In the genomic region with DNA sequence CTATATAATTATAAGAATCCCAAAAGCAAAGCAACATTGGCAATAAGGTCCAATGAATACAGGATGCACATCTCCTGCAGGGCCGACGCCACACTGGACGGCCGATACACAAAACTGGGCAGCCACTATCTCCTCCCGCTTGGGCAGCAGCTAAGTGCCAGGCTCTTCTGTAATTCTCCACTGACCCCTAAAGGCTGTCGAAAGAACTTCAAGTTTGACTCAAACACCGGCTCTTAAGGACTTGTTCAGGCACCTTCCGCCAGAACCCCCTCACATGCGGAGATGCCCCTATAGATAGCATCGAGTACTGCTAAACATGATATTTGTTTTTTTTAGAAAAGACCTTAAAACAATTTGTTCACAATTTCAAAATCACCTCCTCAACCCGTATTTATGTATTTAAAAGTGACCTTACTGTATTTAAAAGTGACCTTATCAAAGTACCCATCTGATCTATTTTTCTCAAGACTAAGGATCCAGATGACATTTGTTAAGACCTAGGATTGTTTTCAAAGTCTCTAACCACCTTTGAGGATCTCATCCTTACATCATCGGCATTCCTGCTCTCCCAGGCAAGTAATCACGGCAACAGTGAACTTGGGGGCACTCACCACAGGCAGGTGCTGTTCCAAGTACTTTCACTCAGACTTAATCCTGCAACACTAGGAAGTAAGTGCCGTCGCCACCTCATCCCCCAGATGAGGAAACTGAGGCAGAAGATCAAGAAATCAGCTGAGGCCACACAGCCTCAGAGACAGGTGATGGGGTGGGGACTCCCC, we compare ENCODE assay signal across 9 cellular contexts.
DNase-seq lines count a peak whose midpoint lies in the region; ATAC-seq, FAIRE-seq and TF ChIP-seq lines count a peak whose summit lies in the region.
"Had no signal": no experiment of that assay in that cellular context is flagged by ENCODE, and none has a peak within 500 bp of the region (broad histone marks: within the 10 kb centered on the region; RNA-seq: fewer than 3 reads in every experiment).

No MANE protein-coding gene starts in this region.

- CTCF ChIA-PET in AG04450 (lab: Charles Lee) (interaction anchor here (0.6 to 2.4 kb wide), 3 partner anchors 9 to 545 kb away, joined by 3 to 12 read pairs (median 3); no protein-coding TSS in a partner anchor), K562 (lab: Yijun Ruan, JAX; ENCODE audit: low intra/inter-chr PET ratio) (no interaction called here)

- no peaks in the 10 kb centered on the region for H3K27me3 Mint-ChIP-seq in type B pancreatic cell

- peak overlapping the region; percentile 7 for H3K27ac Mint-ChIP-seq in type B pancreatic cell

- in situ Hi-C loops in K562 (cut with MboI), result no loop called here

- no peak overlapping the region for H3K4me2 ChIP-seq in K562 (ENCODE audit: insufficient read depth, low read length)

- 70% methylated on average over 7 of the region's 15 CpGs for WGBS in K562 (ENCODE audit: insufficient coverage, low coverage, missing lambda C conversion rate)

- H3K9me1 ChIP-seq in K562 (ENCODE audit: control insufficient read depth, insufficient read depth, low read length), result no peaks in the 10 kb centered on the region

- no peak overlapping the region for H3K9ac ChIP-seq in K562 (ENCODE audit: insufficient read depth in 1 of 2, low read depth in 2 of 2, low read length in 2 of 2)
- no peak overlapping the region for H3K9ac ChIP-seq in kidney (ENCODE audit: low read length in 2 of 2)

- peaks cover 10% of the 10 kb centered on the region for H3K4me1 Mint-ChIP-seq in type B pancreatic cell (ENCODE audit: unreplicated experiment)

- no peak overlapping the region for H3K4me3 Mint-ChIP-seq in type B pancreatic cell

- TF ChIP-seq CTCF in AG04450 (IDR thresholded peaks at IDR 0.05; ENCODE audit: low read depth, low read length) (peak; percentile 60), K562 (IDR thresholded peaks at IDR 0.05 in 2 of 3, conservative IDR thresholded peaks at IDR 0.05 in 1 of 3; ENCODE audit: insufficient read depth in 2 of 3, low read depth in 1 of 3, low read length in 3 of 3) (peak; percentile 20 to 45 (median 30); a peak in 5 of 6 replicates), kidney (IDR thresholded peaks at IDR 0.05; ENCODE audit: borderline replicate concordance, extremely low read depth, insufficient read depth) (peak; percentile 37), type B pancreatic cell (conservative IDR thresholded peaks at IDR 0.05) (peak; percentile 77)

- no peak for TF ChIP-seq POLR2A in K562 (conservative IDR thresholded peaks at IDR 0.05)

- DNase-seq in AG04450 (ENCODE audit: low read depth, low spot score), result peak; percentile 23
- DNase-seq in GM18507 (ENCODE audit: extremely low spot score, insufficient read length, low read depth), result peak; percentile 20
- peak; percentile 84 for DNase-seq in NCI-H2227 (lab: John Stamatoyannopoulos, UW; ENCODE audit: unreplicated experiment)
- DNase-seq in K562 (ENCODE audit: extremely low read depth in 1 of 4, low spot score in 3 of 4), result peak; percentile 11 to 29 (median 24)
- DNase-seq in kidney, result no peak
- DNase-seq in type B pancreatic cell (ENCODE audit: extremely low spot score, unreplicated experiment), result no peak
- DNase-seq in stimulated activated CD4-positive, alpha-beta T cell treated with anti-CD3 and anti-CD28 coated beads, Interleukin-4, amount 100 ng/mL, for 24 hours, result no peak
- DNase-seq: gastrocnemius medialis had no signal

- H3K4me3 ChIP-seq in AG04450 (ENCODE audit: low read depth, low read length) (no peak overlapping the region), K562 (no peak overlapping the region), kidney (ENCODE audit: low read length in 2 of 2) (no peak overlapping the region)
- H3K4me3 ChIP-seq: gastrocnemius medialis had no signal

- ATAC-seq in K562 (peak; percentile 80), HG02840 (IDR thresholded peaks at IDR 0.05; ENCODE audit: low FRiP score, unreplicated experiment) (no peak)

- intact Hi-C loops in K562 (cut with micrococcal nuclease), result no loop called here
- intact Hi-C loops in kidney (cut with DNase I), result no loop called here

- H3K9me3 ChIP-seq in AG04450 (ENCODE audit: control insufficient read depth, insufficient read depth, low read length), result no peaks in the 10 kb centered on the region
- no peaks in the 10 kb centered on the region for H3K9me3 ChIP-seq in K562 (replicated peaks; ENCODE audit: control insufficient read depth, insufficient read depth, low read depth, low read length)
- H3K9me3 ChIP-seq in kidney (ENCODE audit: control insufficient read depth in 1 of 2, low read length in 2 of 2), result no peaks in the 10 kb centered on the region
- H3K9me3 ChIP-seq: gastrocnemius medialis had no signal

- H3K36me3 ChIP-seq in K562 (ENCODE audit: control insufficient read depth, insufficient read depth, low read length) (peaks cover 59% of the 10 kb centered on the region), kidney (ENCODE audit: control insufficient read depth in 1 of 2, insufficient read depth in 2 of 2, low read length in 2 of 2) (peaks cover 13 to 33% of the 10 kb centered on the region in 2 donors)

- H3K27me3 ChIP-seq in AG04450 (ENCODE audit: control insufficient read depth, insufficient read depth, low read length) (no peaks in the 10 kb centered on the region), K562 (ENCODE audit: control insufficient read depth in 2 of 2, insufficient read depth in 2 of 2, low read length in 2 of 2) (no peaks in the 10 kb centered on the region)
- H3K27me3 ChIP-seq: gastrocnemius medialis had no signal

- TF ChIP-seq EP300 in K562 (IDR thresholded peaks at IDR 0.05; ENCODE audit: low read length), result no peak

- FAIRE-seq in GM18507 (lab: Jason Lieb, UNC), result peak; percentile 38
- FAIRE-seq in K562 (lab: Jason Lieb, UNC), result no peak
- no peak for FAIRE-seq in kidney (lab: Jason Lieb, UNC)

- no peaks in the 10 kb centered on the region for H3K4me1 ChIP-seq in K562 (replicated peaks in 1 of 2; ENCODE audit: control insufficient read depth in 2 of 2, insufficient read depth in 2 of 2, low read length in 2 of 2)
- no peaks in the 10 kb centered on the region for H3K4me1 ChIP-seq in kidney (ENCODE audit: control insufficient read depth in 1 of 2, insufficient read depth in 1 of 2, low read depth in 1 of 2, low read length in 2 of 2)
- H3K4me1 ChIP-seq: gastrocnemius medialis had no signal

- H2AFZ ChIP-seq in K562 (ENCODE audit: low read depth, low read length), result no peak overlapping the region

- no peaks in the 10 kb centered on the region for H4K20me1 ChIP-seq in K562 (replicated peaks; ENCODE audit: control insufficient read depth, insufficient read depth, low read length)

- H3K36me3 Mint-ChIP-seq in type B pancreatic cell, result peaks cover 14% of the 10 kb centered on the region

- H3K79me2 ChIP-seq in K562 (ENCODE audit: control insufficient read depth, insufficient read depth, low read length), result no peaks in the 10 kb centered on the region

- POLR2A ChIA-PET in AG04450 (lab: Yijun Ruan, JAX) (no interaction called here), K562 (lab: Yijun Ruan, JAX) (no interaction called here)

- BruUV-seq in K562 (replicated peaks; lab: Mats Ljungman, UMichigan), result no TSS peak

- no peaks in the 10 kb centered on the region for H3K9me3 Mint-ChIP-seq in type B pancreatic cell

- 0 out of 4 replicates have a peak, but pooled peaks of 1 of the 2 experiments have one; percentile 5 for TF ChIP-seq RAD21 in K562 (CRISPR knock-in tag; conservative IDR thresholded peaks at IDR 0.05 in 1 of 2, IDR thresholded peaks at IDR 0.05 in 1 of 2)

- no peak overlapping the region for H3K27ac ChIP-seq in AG04450 (ENCODE audit: low read depth, low read length)
- no peak overlapping the region for H3K27ac ChIP-seq in K562 (ENCODE audit: extremely low read depth, low read depth, low read length)
- H3K27ac ChIP-seq in kidney (ENCODE audit: low read depth in 2 of 2, low read length in 2 of 2), result no peak overlapping the region
- H3K27ac ChIP-seq: gastrocnemius medialis had no signal

TF ChIP-seq in K562, 482 proteins besides CTCF, POLR2A, EP300 and RAD21:
- TF ChIP-seq MYC (IDR thresholded peaks at IDR 0.05; ENCODE audit: low read depth, low read length), result no peak
- no peak for TF ChIP-seq MYC (CRISPR knock-in tag; IDR thresholded peaks at IDR 0.05; ENCODE audit: borderline replicate concordance, low read depth)
- no peak for TF ChIP-seq HOXB6 (CRISPR knock-in tag; IDR thresholded peaks at IDR 0.05; ENCODE audit: borderline replicate concordance)
- TF ChIP-seq TAF15 (IDR thresholded peaks at IDR 0.05; ENCODE audit: low read depth, low read length), result no peak
- no peak for TF ChIP-seq RBBP5 (IDR thresholded peaks at IDR 0.05; ENCODE audit: borderline replicate concordance, insufficient read depth, low read length, poor library complexity, severe bottlenecking)
- peak; percentile 75 for TF ChIP-seq ZBTB33 (CRISPR knock-in tag; IDR thresholded peaks at IDR 0.05)
- TF ChIP-seq FOXJ3 (CRISPR knock-in tag; IDR thresholded peaks at IDR 0.05), result no peak
- TF ChIP-seq, protein P1, sequence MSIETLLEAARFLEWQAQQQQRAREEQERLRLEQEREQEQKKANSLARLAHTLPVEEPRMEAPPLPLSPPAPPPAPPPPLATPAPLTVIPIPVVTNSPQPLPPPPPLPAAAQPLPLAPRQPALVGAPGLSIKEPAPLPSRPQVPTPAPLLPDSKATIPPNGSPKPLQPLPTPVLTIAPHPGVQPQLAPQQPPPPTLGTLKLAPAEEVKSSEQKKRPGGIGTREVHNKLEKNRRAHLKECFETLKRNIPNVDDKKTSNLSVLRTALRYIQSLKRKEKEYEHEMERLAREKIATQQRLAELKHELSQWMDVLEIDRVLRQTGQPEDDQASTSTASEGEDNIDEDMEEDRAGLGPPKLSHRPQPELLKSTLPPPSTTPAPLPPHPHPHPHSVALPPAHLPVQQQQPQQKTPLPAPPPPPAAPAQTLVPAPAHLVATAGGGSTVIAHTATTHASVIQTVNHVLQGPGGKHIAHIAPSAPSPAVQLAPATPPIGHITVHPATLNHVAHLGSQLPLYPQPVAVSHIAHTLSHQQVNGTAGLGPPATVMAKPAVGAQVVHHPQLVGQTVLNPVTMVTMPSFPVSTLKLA (conservative IDR thresholded peaks at IDR 0.05), result no peak

Comparison
In these comparisons a context has a peak if more than half of its experiments do, and no peak if none do; other contexts are left out.
1. DNase-seq: peak in AG04450 (single experiment), GM18507 (single experiment), NCI-H2227 (single experiment) and K562 (4 of 4); none in kidney (single experiment), type B pancreatic cell (single experiment) and stimulated activated CD4-positive, alpha-beta T cell treated with anti-CD3 and anti-CD28 coated beads, Interleukin-4, amount 100 ng/mL, for 24 hours (single experiment).
2. Peak in every context shown above with its lines, with median percentiles within 50 percentile points of each other: CTCF ChIP-seq.